Comparison of ENCODE assay signal across 8 cellular contexts in genomic region chr7:132575336-132575986, GRCh38. TPM values are rescaled to one million over a fixed set of nuclear protein-coding genes. Genes with fewer than 3 reads are reported as not detected.
A peak's percentile ranks its signal among the peaks of the same experiment; 100 is the strongest.
DNase-seq lines count a peak whose midpoint lies in the region; ATAC-seq lines count a peak whose summit lies in the region.

No MANE protein-coding gene starts in this region.

- peak; percentile 61 for ATAC-seq in activated T-helper 17 cell treated with anti-CD3 and anti-CD28 coated beads, Interleukin-2, amount 50 U/mL, for 72 hours (replicated peaks)
- peak; percentile 83 for ATAC-seq in Right ventricle myocardium superior (ENCODE audit: poor library complexity)
- no peak for ATAC-seq in GM19455 (IDR thresholded peaks at IDR 0.05; ENCODE audit: unreplicated experiment)

- no peak overlapping the region for H3K27ac ChIP-seq in BLaER1 treated with 17β-estradiol and CSF1 and Interleukin-3, amounts not matched to agents 10 nM and 100 nM

- H3K4me1 ChIP-seq in BLaER1 treated with 17β-estradiol and CSF1 and Interleukin-3, amounts not matched to agents 10 nM and 100 nM = peaks cover 8 to 24% (median 16%) of the 10 kb centered on the region in 10 experiments; a peak in 19 of 20 replicates

- peak; percentile 27 for DNase-seq in KBM-7
- DNase-seq in Right ventricle myocardium superior = peak; percentile 84
- DNase-seq in occipital lobe (lab: John Stamatoyannopoulos, UW) = peak; percentile 59
- DNase-seq in NCI-H146 (lab: John Stamatoyannopoulos, UW) = no peak
- no peak for DNase-seq in NCI-H187 treated with DMSO at 0.1 percent for 48 hours (lab: John Stamatoyannopoulos, UW)

- no peaks in the 10 kb centered on the region for H3K9me3 ChIP-seq in BLaER1 treated with 17β-estradiol and CSF1 and Interleukin-3, amounts not matched to agents 10 nM and 100 nM (replicated peaks in 1 of 11)

- no peaks in the 10 kb centered on the region for H3K36me3 ChIP-seq in BLaER1 treated with 17β-estradiol and CSF1 and Interleukin-3, amounts not matched to agents 10 nM and 100 nM

- in situ Hi-C loops in KBM-7 (cut with MboI; ENCODE audit: low pct_unique_long_range_greater_than_20kb, low sequenced_read_pairs) = no loop called here

- peaks cover 58% of the 10 kb centered on the region for H3K27me3 Mint-ChIP-seq in activated T-helper 17 cell treated with anti-CD3 and anti-CD28 coated beads, Interleukin-2, amount 50 U/mL, for 72 hours

- peaks cover 0 to 46% (median 25%) of the 10 kb centered on the region in 11 experiments; a peak in 16 of 22 replicates for H4K20me1 ChIP-seq in BLaER1 treated with 17β-estradiol and CSF1 and Interleukin-3, amounts not matched to agents 10 nM and 100 nM

- H3K4me3 ChIP-seq in BLaER1 treated with 17β-estradiol and CSF1 and Interleukin-3, amounts not matched to agents 10 nM and 100 nM = peak overlapping the region; percentile 60 to 76 (median 66); a peak in 15 of 20 replicates

- H3K36me3 Mint-ChIP-seq in activated T-helper 17 cell treated with anti-CD3 and anti-CD28 coated beads, Interleukin-2, amount 50 U/mL, for 72 hours (ENCODE audit: low read depth) = no peaks in the 10 kb centered on the region

- no peaks in the 10 kb centered on the region for H3K9me3 Mint-ChIP-seq in activated T-helper 17 cell treated with anti-CD3 and anti-CD28 coated beads, Interleukin-2, amount 50 U/mL, for 72 hours

- H3K4me1 Mint-ChIP-seq in activated T-helper 17 cell treated with anti-CD3 and anti-CD28 coated beads, Interleukin-2, amount 50 U/mL, for 72 hours = peaks cover 7% of the 10 kb centered on the region

- H3K27me3 ChIP-seq in BLaER1 treated with 17β-estradiol and CSF1 and Interleukin-3, amounts not matched to agents 10 nM and 100 nM = peaks cover 69 to 88% (median 78%) of the 10 kb centered on the region in 11 experiments

- intact Hi-C loops in Right ventricle myocardium superior (cut with DNase I) = loop anchor here (5.0 to 10.0 kb wide), 3 partner anchors 61 to 258 kb away; no protein-coding TSS in a partner anchor

- H3K9ac ChIP-seq in BLaER1 treated with 17β-estradiol and CSF1 and Interleukin-3, amounts not matched to agents 10 nM and 100 nM = peak overlapping the region in 1 of 11 experiments; percentile 64; a peak in 1 of 22 replicates

- H3K4me2 ChIP-seq in BLaER1 treated with 17β-estradiol and CSF1 and Interleukin-3, amounts not matched to agents 10 nM and 100 nM = peak overlapping the region; percentile 94 to 99 (median 99); a peak in 21 of 22 replicates

- peak overlapping the region; percentile 44 for H3K4me3 Mint-ChIP-seq in activated T-helper 17 cell treated with anti-CD3 and anti-CD28 coated beads, Interleukin-2, amount 50 U/mL, for 72 hours

- no peak overlapping the region for H3K27ac Mint-ChIP-seq in activated T-helper 17 cell treated with anti-CD3 and anti-CD28 coated beads, Interleukin-2, amount 50 U/mL, for 72 hours

RNA-seq across cellular contexts. Expression of gene PLXNA4, which starts 0.8 kb away (rescaled TPM):
- 1 to 10 TPM; 1.4 to 2.3 TPM for total RNA-seq in activated T-helper 17 cell treated with anti-CD3 and anti-CD28 coated beads, Interleukin-2, amount 50 U/mL, for 72 hours
- total RNA-seq in Right ventricle myocardium superior (17.3 TPM), occipital lobe (103 TPM)

Comparison
In these comparisons a context has a peak if more than half of its experiments do, and no peak if none do; other contexts are left out.
1. DNase-seq: peak in KBM-7 (single experiment), Right ventricle myocardium superior (single experiment) and occipital lobe (single experiment); none in NCI-H146 (single experiment) and NCI-H187 treated with DMSO at 0.1 percent for 48 hours (single experiment).